Comparison of ENCODE assay signal across 1 cellular context in the genomic region with DNA sequence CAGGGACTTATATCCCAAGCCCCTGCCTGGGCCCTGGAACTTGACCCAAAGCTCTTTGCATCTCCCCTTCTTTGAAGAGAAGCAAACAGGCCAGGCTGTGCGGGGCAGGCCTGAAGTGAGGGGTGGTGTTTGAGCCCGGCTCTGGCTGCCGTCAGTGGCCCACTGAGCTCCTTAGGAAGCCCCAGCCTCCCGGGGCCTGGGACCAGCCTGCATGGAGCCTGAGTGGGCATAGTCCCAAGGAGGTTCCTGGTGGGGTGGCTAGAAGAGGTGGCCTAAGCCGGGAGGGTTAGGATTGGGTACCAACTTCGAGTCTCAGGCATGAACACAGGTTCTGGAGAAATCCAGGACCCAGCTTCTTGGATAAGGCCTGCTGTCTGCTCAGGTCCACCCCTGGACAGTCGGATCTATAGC.
TF ChIP-seq lines count a peak whose summit lies in the region.

No MANE protein-coding gene starts in this region.

TF ChIP-seq in IMR-90, 13 proteins besides CTCF, POLR2A, EP300 and RAD21:
- TF ChIP-seq MAFK (IDR thresholded peaks at IDR 0.05; ENCODE audit: low read depth, low read length) = no peak
- TF ChIP-seq ELK1 (IDR thresholded peaks at IDR 0.05; ENCODE audit: borderline replicate concordance, low read depth, low read length) = no peak
- TF ChIP-seq CHD1 (IDR thresholded peaks at IDR 0.05; ENCODE audit: low read depth, low read length) = no peak
- TF ChIP-seq FOS (IDR thresholded peaks at IDR 0.05; ENCODE audit: low read depth, low read length) = no peak
- no peak for TF ChIP-seq BHLHE40 (IDR thresholded peaks at IDR 0.05; ENCODE audit: low read depth, low read length)
- TF ChIP-seq MAZ (IDR thresholded peaks at IDR 0.05; ENCODE audit: borderline replicate concordance, low read depth, low read length) = no peak
- TF ChIP-seq RCOR1 (IDR thresholded peaks at IDR 0.05; ENCODE audit: insufficient replicate concordance, low read length) = no peak
- TF ChIP-seq NFE2L2 (IDR thresholded peaks at IDR 0.05; ENCODE audit: low read depth, low read length) = no peak
- no peak for TF ChIP-seq SMC3 (IDR thresholded peaks at IDR 0.05; ENCODE audit: low read depth, low read length)
- TF ChIP-seq CEBPB (IDR thresholded peaks at IDR 0.05; ENCODE audit: low read depth, low read length) = no peak
